ENCODE assay signal across 11 cellular contexts in the genomic region with DNA sequence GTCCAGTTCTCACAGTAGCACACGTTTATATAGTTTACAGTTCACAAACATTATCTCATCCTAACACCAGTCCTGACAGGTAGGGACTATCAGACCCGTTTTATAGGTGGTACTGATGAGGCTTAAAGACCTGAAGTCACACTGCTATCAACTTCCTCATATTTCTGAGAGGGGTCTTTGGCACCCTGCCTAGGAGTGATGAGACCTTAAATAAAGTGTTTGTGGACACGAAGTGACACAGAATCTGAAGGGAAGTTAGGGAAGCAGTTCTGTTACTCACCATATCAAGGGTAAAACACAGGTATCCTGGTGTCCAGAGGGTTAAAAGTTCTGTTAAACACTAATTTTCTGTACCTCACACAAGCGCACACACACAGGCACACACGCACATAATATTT. TPM values are rescaled to one million over a fixed set of nuclear protein-coding genes. Genes with fewer than 3 reads are reported as not detected.
A peak's percentile ranks its signal among the peaks of the same experiment; 100 is the strongest.
DNase-seq lines count a peak whose midpoint lies in the region; ATAC-seq, FAIRE-seq and TF ChIP-seq lines count a peak whose summit lies in the region.
"Had no signal": no experiment of that assay in that cellular context is flagged by ENCODE, and none has a peak within 500 bp of the region (broad histone marks: within the 10 kb centered on the region; RNA-seq: fewer than 3 reads in every experiment).

No MANE protein-coding gene starts in this region.

- no peaks in the 10 kb centered on the region for H3K27me3 ChIP-seq in hepatocyte
- H3K27me3 ChIP-seq: thyroid gland had no signal

- peak overlapping the region; percentile 75 for H3K4me2 ChIP-seq in hepatocyte

- H2AFZ ChIP-seq in hepatocyte = peak overlapping the region; percentile 49

- DNase-seq in GM12891 (ENCODE audit: insufficient read length, low spot score) (no peak), WTC11 (ENCODE audit: low spot score) (no peak), hepatocyte (ENCODE audit: low spot score) (no peak), progenitor cell of endocrine pancreas (ENCODE audit: low spot score, unreplicated experiment) (no peak), COR-L47 (lab: John Stamatoyannopoulos, UW) (no peak), NCI-H1417 treated with DMSO at 0.1 percent for 48 hours (lab: John Stamatoyannopoulos, UW) (no peak)
- DNase-seq in stimulated activated CD4-positive, alpha-beta T cell treated with anti-CD3 and anti-CD28 coated beads, Interleukin-1b, Interleukin-23, amount 100 ng/mL, for 48 hours = no peak

- H3K4me1 ChIP-seq in hepatocyte (ENCODE audit: insufficient read depth) = peaks cover 12% of the 10 kb centered on the region

- FAIRE-seq in GM12891 (lab: Jason Lieb, UNC) = peak; percentile 9
- FAIRE-seq: G401.6 had no signal

- no peaks in the 10 kb centered on the region for H4K20me1 ChIP-seq in hepatocyte (ENCODE audit: insufficient read depth, poor library complexity, severe bottlenecking)

- H3K4me1 Mint-ChIP-seq in WTC11 (peaks cover 27% of the 10 kb centered on the region), progenitor cell of endocrine pancreas (ENCODE audit: low read depth) (peaks cover 40% of the 10 kb centered on the region)

- no peaks in the 10 kb centered on the region for H3K79me2 ChIP-seq in hepatocyte

- H3K9me3 Mint-ChIP-seq in WTC11 = no peaks in the 10 kb centered on the region
- peaks cover 4% of the 10 kb centered on the region for H3K9me3 Mint-ChIP-seq in progenitor cell of endocrine pancreas (ENCODE audit: low read depth)

- H3K4me3 Mint-ChIP-seq in WTC11 = peak overlapping the region; percentile 60
- peak overlapping the region; percentile 67 for H3K4me3 Mint-ChIP-seq in progenitor cell of endocrine pancreas (ENCODE audit: low read depth)

- H3K27me3 Mint-ChIP-seq in WTC11 (ENCODE audit: low read depth) (peaks cover 65% of the 10 kb centered on the region), progenitor cell of endocrine pancreas (peaks cover 4% of the 10 kb centered on the region)

- no peak for TF ChIP-seq POLR2A in GM12891 (IDR thresholded peaks at IDR 0.05; ENCODE audit: low read depth, low read length)

- H3K4me3 ChIP-seq in hepatocyte = peak overlapping the region; percentile 24

- no peaks in the 10 kb centered on the region for H3K36me3 ChIP-seq in hepatocyte (replicated peaks; ENCODE audit: insufficient read depth, low read depth)
- H3K36me3 ChIP-seq: adrenal gland, thyroid gland had no signal

- TF ChIP-seq CTCF in WTC11 (IDR thresholded peaks at IDR 0.05) (no peak), hepatocyte (IDR thresholded peaks at IDR 0.05; ENCODE audit: poor library complexity) (no peak), progenitor cell of endocrine pancreas (IDR thresholded peaks at IDR 0.05; ENCODE audit: unreplicated experiment) (no peak)

- POLR2A ChIA-PET in WTC11 (lab: Charles Lee) = interaction anchor here (0.6 kb wide), 1 partner anchor 25 kb away, joined by 4 read pairs; no protein-coding TSS in a partner anchor

- peak overlapping the region; percentile 79 for H3K27ac ChIP-seq in hepatocyte
- H3K27ac ChIP-seq: adrenal gland had no signal

- H3K9me2 ChIP-seq in hepatocyte (replicated peaks; ENCODE audit: insufficient read depth) = no peaks in the 10 kb centered on the region

- H3K36me3 Mint-ChIP-seq in WTC11 (peaks cover 5% of the 10 kb centered on the region), progenitor cell of endocrine pancreas (ENCODE audit: insufficient read depth) (peaks cover 8% of the 10 kb centered on the region)

- H3K27ac Mint-ChIP-seq in WTC11 (no peak overlapping the region), progenitor cell of endocrine pancreas (peak overlapping the region; percentile 97)

- H3K9me3 ChIP-seq in hepatocyte (ENCODE audit: low read depth) = no peaks in the 10 kb centered on the region
- H3K9me3 ChIP-seq: adrenal gland, thyroid gland had no signal

- CTCF ChIA-PET in WTC11 (lab: Charles Lee) = no interaction called here

- no peak for ATAC-seq in WTC11
- ATAC-seq in HG03571 (IDR thresholded peaks at IDR 0.05; ENCODE audit: unreplicated experiment) = no peak

- 28% methylated on average over 5 of the region's 5 CpGs for WGBS in hepatocyte (ENCODE audit: low lambda C conversion rate, missing lambda C conversion rate)

TF ChIP-seq in GM12891, 5 proteins besides CTCF, POLR2A, EP300 and RAD21:
- TF ChIP-seq PAX5 (IDR thresholded peaks at IDR 0.05; ENCODE audit: insufficient read depth, low read length, severe bottlenecking) (no peak), POU2F2 (IDR thresholded peaks at IDR 0.05; ENCODE audit: low read depth, low read length) (no peak), SPI1 (IDR thresholded peaks at IDR 0.05; ENCODE audit: low read depth, low read length) (no peak), POLR2AphosphoS5 (IDR thresholded peaks at IDR 0.05; ENCODE audit: low read depth, low read length) (no peak), TAF1 (IDR thresholded peaks at IDR 0.05; ENCODE audit: low read depth, low read length) (no peak)

TF ChIP-seq in WTC11, 78 proteins besides CTCF, POLR2A, EP300 and RAD21:
- no peak for TF ChIP-seq NR2C2 (CRISPR knock-in tag; IDR thresholded peaks at IDR 0.05)
- TF ChIP-seq GABPB1 (CRISPR knock-in tag; IDR thresholded peaks at IDR 0.05) = no peak
- TF ChIP-seq EMX1 (CRISPR knock-in tag; IDR thresholded peaks at IDR 0.05) = no peak
- no peak for TF ChIP-seq NFATC4 (CRISPR knock-in tag; IDR thresholded peaks at IDR 0.05)
- TF ChIP-seq SMAD4 (CRISPR knock-in tag; IDR thresholded peaks at IDR 0.05) = no peak
- no peak for TF ChIP-seq ETV6 (CRISPR knock-in tag; IDR thresholded peaks at IDR 0.05)
- no peak for TF ChIP-seq PRDM15 (CRISPR knock-in tag; IDR thresholded peaks at IDR 0.05)
- no peak for TF ChIP-seq ESRRA (CRISPR knock-in tag; IDR thresholded peaks at IDR 0.05; ENCODE audit: borderline replicate concordance)
- no peak for TF ChIP-seq RORB (CRISPR knock-in tag; IDR thresholded peaks at IDR 0.05)
- TF ChIP-seq MYBL2 (CRISPR knock-in tag; IDR thresholded peaks at IDR 0.05) = no peak
- TF ChIP-seq ZNF396 (CRISPR knock-in tag; IDR thresholded peaks at IDR 0.05; ENCODE audit: borderline replicate concordance) = no peak
- TF ChIP-seq, protein P1, sequence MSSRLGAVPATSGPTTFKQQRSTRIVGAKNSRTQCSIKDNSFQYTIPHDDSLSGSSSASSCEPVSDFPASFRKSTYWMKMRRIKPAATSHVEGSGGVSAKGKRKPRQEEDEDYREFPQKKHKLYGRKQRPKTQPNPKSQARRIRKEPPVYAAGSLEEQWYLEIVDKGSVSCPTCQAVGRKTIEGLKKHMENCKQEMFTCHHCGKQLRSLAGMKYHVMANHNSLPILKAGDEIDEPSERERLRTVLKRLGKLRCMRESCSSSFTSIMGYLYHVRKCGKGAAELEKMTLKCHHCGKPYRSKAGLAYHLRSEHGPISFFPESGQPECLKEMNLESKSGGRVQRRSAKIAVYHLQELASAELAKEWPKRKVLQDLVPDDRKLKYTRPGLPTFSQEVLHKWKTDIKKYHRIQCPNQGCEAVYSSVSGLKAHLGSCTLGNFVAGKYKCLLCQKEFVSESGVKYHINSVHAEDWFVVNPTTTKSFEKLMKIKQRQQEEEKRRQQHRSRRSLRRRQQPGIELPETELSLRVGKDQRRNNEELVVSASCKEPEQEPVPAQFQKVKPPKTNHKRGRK (CRISPR knock-in tag; IDR thresholded peaks at IDR 0.05; ENCODE audit: borderline replicate concordance) = no peak
- TF ChIP-seq ZNF317 (CRISPR knock-in tag; IDR thresholded peaks at IDR 0.05; ENCODE audit: borderline replicate concordance, low read depth) = no peak
- TF ChIP-seq KAT7 (CRISPR knock-in tag; IDR thresholded peaks at IDR 0.05; ENCODE audit: borderline replicate concordance) = no peak
TF ChIP-seq in WTC11: peak in this region for 0.

RNA-seq across cellular contexts. Expression of gene TACSTD2, which starts 0.6 kb away (rescaled TPM):
- polyA plus RNA-seq in GM12891 (2012; ENCODE audit: low read depth, missing spikeins) = 1.8 TPM
- total RNA-seq in WTC11 (2021) (0.50 to 1.2 TPM (median 0.80 TPM) in 3 replicates), hepatocyte (6.7 and 8.0 TPM in 2 replicates), progenitor cell of endocrine pancreas (22.7 and 22.8 TPM in 2 replicates)
- 17.3 and 21.7 TPM in 2 replicates for polyA plus RNA-seq in hepatocyte

RNA-seq across cellular contexts. Expression of gene OMA1, which starts 31.1 kb away (rescaled TPM):
- polyA plus RNA-seq in GM12891 (2012; ENCODE audit: low read depth, missing spikeins) = 23.7 TPM
- total RNA-seq in WTC11 (2021) = 10.5 to 13.1 TPM (median 11.7 TPM) in 3 replicates
- total RNA-seq in hepatocyte = 26.8 and 36.0 TPM in 2 replicates
- 13.7 and 19.7 TPM in 2 replicates for polyA plus RNA-seq in hepatocyte
- total RNA-seq in progenitor cell of endocrine pancreas = 26.8 and 32.0 TPM in 2 replicates
